ENCODE assay signal across 1 cellular context in genomic region chrX:119809185-119809666, GRCh38.
TF ChIP-seq lines count a peak whose summit lies in the region.

No MANE protein-coding gene starts in this region.

TF ChIP-seq in K562, 482 proteins besides CTCF, POLR2A, EP300 and RAD21 (continued from another document and continues in another):
- TF ChIP-seq AFF1 (IDR thresholded peaks at IDR 0.05; ENCODE audit: low read depth in 1 of 2, partially characterized antibody in 2 of 2) (peak in 1 of 2 experiments; percentile 76), THAP7 (CRISPR knock-in tag; IDR thresholded peaks at IDR 0.05) (no peak), C11orf30 (IDR thresholded peaks at IDR 0.05; ENCODE audit: low read depth) (no peak), GTF2F1 (IDR thresholded peaks at IDR 0.05; ENCODE audit: low read depth, low read length) (no peak), ZNF408 (CRISPR knock-in tag; IDR thresholded peaks at IDR 0.05; ENCODE audit: low read depth) (no peak), ZNF76 (CRISPR knock-in tag; IDR thresholded peaks at IDR 0.05; ENCODE audit: borderline replicate concordance) (no peak), ADNP (tag; IDR thresholded peaks at IDR 0.05) (peak; percentile 93), MEF2D (tag; conservative IDR thresholded peaks at IDR 0.05; ENCODE audit: low read depth) (no peak), L3MBTL2 (IDR thresholded peaks at IDR 0.05) (peak; percentile 70), NFYB (IDR thresholded peaks at IDR 0.05; ENCODE audit: extremely low read depth, insufficient read length) (no peak), SMAD1 (IDR thresholded peaks at IDR 0.05; ENCODE audit: low read depth, low read length, partially characterized antibody) (no peak), NCOA6 (IDR thresholded peaks at IDR 0.05) (no peak), DPF2 (IDR thresholded peaks at IDR 0.05) (peak; percentile 98), SAFB2 (IDR thresholded peaks at IDR 0.05; ENCODE audit: borderline replicate concordance, low read depth, low read length, severe bottlenecking) (no peak), PCBP1 (IDR thresholded peaks at IDR 0.05; ENCODE audit: low read depth, low read length, poor library complexity, severe bottlenecking) (no peak), MYC (IDR thresholded peaks at IDR 0.05; ENCODE audit: low read depth, low read length) (no peak), MYC (CRISPR knock-in tag; IDR thresholded peaks at IDR 0.05; ENCODE audit: borderline replicate concordance, low read depth) (no peak), TFE3 (CRISPR knock-in tag; IDR thresholded peaks at IDR 0.05) (no peak), TCF3 (CRISPR knock-in tag; IDR thresholded peaks at IDR 0.05) (peak; percentile 90), NFXL1 (CRISPR knock-in tag; IDR thresholded peaks at IDR 0.05) (no peak), BRD9 (IDR thresholded peaks at IDR 0.05; ENCODE audit: low read depth, partially characterized antibody) (no peak), MXI1 (IDR thresholded peaks at IDR 0.05; ENCODE audit: low read depth, low read length) (no peak), ZNF449 (CRISPR knock-in tag; IDR thresholded peaks at IDR 0.05) (no peak), PATZ1 (CRISPR knock-in tag; IDR thresholded peaks at IDR 0.05; ENCODE audit: borderline replicate concordance) (no peak), OTX1 (CRISPR knock-in tag; IDR thresholded peaks at IDR 0.05) (no peak), ZNF592 (IDR thresholded peaks at IDR 0.05) (no peak)
- TF ChIP-seq, protein P1, sequence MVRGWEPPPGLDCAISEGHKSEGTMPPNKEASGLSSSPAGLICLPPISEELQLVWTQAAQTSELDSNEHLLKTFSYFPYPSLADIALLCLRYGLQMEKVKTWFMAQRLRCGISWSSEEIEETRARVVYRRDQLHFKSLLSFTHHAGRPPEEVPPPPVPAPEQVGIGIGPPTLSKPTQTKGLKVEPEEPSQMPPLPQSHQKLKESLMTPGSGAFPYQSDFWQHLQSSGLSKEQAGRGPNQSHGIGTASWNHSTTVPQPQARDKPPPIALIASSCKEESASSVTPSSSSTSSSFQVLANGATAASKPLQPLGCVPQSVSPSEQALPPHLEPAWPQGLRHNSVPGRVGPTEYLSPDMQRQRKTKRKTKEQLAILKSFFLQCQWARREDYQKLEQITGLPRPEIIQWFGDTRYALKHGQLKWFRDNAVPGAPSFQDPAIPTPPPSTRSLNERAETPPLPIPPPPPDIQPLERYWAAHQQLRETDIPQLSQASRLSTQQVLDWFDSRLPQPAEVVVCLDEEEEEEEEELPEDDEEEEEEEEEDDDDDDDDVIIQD (CRISPR knock-in tag; IDR thresholded peaks at IDR 0.05): no peak
- TF ChIP-seq, protein P2, sequence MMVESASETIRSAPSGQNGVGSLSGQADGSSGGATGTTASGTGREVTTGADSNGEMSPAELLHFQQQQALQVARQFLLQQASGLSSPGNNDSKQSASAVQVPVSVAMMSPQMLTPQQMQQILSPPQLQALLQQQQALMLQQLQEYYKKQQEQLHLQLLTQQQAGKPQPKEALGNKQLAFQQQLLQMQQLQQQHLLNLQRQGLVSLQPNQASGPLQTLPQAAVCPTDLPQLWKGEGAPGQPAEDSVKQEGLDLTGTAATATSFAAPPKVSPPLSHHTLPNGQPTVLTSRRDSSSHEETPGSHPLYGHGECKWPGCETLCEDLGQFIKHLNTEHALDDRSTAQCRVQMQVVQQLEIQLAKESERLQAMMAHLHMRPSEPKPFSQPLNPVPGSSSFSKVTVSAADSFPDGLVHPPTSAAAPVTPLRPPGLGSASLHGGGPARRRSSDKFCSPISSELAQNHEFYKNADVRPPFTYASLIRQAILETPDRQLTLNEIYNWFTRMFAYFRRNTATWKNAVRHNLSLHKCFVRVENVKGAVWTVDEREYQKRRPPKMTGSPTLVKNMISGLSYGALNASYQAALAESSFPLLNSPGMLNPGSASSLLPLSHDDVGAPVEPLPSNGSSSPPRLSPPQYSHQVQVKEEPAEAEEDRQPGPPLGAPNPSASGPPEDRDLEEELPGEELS (CRISPR knock-in tag; IDR thresholded peaks at IDR 0.05; ENCODE audit: borderline replicate concordance): no peak
- TF ChIP-seq, protein P3, sequence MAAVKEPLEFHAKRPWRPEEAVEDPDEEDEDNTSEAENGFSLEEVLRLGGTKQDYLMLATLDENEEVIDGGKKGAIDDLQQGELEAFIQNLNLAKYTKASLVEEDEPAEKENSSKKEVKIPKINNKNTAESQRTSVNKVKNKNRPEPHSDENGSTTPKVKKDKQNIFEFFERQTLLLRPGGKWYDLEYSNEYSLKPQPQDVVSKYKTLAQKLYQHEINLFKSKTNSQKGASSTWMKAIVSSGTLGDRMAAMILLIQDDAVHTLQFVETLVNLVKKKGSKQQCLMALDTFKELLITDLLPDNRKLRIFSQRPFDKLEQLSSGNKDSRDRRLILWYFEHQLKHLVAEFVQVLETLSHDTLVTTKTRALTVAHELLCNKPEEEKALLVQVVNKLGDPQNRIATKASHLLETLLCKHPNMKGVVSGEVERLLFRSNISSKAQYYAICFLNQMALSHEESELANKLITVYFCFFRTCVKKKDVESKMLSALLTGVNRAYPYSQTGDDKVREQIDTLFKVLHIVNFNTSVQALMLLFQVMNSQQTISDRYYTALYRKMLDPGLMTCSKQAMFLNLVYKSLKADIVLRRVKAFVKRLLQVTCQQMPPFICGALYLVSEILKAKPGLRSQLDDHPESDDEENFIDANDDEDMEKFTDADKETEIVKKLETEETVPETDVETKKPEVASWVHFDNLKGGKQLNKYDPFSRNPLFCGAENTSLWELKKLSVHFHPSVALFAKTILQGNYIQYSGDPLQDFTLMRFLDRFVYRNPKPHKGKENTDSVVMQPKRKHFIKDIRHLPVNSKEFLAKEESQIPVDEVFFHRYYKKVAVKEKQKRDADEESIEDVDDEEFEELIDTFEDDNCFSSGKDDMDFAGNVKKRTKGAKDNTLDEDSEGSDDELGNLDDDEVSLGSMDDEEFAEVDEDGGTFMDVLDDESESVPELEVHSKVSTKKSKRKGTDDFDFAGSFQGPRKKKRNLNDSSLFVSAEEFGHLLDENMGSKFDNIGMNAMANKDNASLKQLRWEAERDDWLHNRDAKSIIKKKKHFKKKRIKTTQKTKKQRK (IDR thresholded peaks at IDR 0.05; ENCODE audit: borderline replicate concordance, low read depth, low read length): no peak
- TF ChIP-seq, protein P4, sequence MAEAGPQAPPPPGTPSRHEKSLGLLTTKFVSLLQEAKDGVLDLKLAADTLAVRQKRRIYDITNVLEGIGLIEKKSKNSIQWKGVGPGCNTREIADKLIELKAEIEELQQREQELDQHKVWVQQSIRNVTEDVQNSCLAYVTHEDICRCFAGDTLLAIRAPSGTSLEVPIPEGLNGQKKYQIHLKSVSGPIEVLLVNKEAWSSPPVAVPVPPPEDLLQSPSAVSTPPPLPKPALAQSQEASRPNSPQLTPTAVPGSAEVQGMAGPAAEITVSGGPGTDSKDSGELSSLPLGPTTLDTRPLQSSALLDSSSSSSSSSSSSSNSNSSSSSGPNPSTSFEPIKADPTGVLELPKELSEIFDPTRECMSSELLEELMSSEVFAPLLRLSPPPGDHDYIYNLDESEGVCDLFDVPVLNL (CRISPR knock-in tag; IDR thresholded peaks at IDR 0.05; ENCODE audit: low read depth): no peak
